In the genomic region with DNA sequence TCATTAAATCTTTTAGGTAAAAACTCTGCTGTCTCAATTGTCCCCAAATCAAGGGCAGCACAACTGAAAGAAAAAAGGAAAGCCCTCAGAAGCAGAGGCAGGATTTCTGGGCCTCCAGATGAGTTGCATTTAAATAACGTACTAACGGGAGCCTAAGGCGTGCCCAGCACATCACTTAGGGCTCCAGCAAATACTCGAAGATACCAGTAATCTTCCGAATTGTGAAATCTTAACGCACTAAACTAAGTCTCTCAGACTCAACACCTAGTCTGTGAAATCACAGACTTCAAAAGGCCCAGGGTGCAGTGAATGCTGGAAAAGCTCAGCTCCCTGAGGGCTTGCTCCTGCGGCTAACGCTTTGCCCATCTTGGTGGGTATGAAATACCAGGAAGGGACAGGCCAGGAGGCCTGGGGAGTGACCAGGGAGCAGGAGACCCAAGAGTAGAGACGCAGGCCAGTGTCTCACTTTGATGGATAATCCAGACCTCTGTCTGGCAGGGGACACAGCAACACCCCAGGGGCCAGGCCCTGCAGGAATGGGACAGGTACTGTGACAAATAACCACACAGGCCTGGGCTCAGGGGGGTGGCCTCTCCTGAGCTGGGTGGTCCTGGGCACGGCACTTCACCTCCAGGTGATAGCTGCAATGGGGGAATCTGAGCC, we compare ENCODE assay signal across 17 cellular contexts. TPM values are rescaled to one million over a fixed set of nuclear protein-coding genes. Genes with fewer than 3 reads are reported as not detected.
DNase-seq lines count a peak whose midpoint lies in the region; ATAC-seq and TF ChIP-seq lines count a peak whose summit lies in the region.
"Had no signal": no experiment of that assay in that cellular context is flagged by ENCODE, and none has a peak within 500 bp of the region (broad histone marks: within the 10 kb centered on the region; RNA-seq: fewer than 3 reads in every experiment).

No MANE protein-coding gene starts in this region.

- H3K36me3 ChIP-seq in lower lobe of right lung, result peaks cover 27% of the 10 kb centered on the region
- H3K36me3 ChIP-seq in thyroid gland, result peaks cover 9 to 17% of the 10 kb centered on the region in 2 donors
- H3K36me3 ChIP-seq: ovary had no signal

- H3K4me1 ChIP-seq in lower lobe of right lung (peaks cover 53% of the 10 kb centered on the region), thyroid gland (peaks cover 86 to 92% of the 10 kb centered on the region in 2 donors)
- H3K4me1 ChIP-seq: foreskin keratinocyte had no signal

- 86 to 88% methylated on average over 10 of the region's 10 CpGs for WGBS in thyroid gland, 2 donors

- no peaks in the 10 kb centered on the region for H3K27me3 Mint-ChIP-seq in dendritic cell treated with granulocyte-macrophage colony-stimulating factor and Interleukin-4, amounts not matched to agents 40 ng/mL and 50 ng/mL, for 4 days
- H3K27me3 Mint-ChIP-seq: activated CD4-positive, alpha-beta memory T cell treated with anti-CD3 and anti-CD28 coated beads, Interleukin-2, amount 10 ng/mL, durations not matched to agents 7 days and 5 days had no signal

- H3K36me3 Mint-ChIP-seq in dendritic cell treated with granulocyte-macrophage colony-stimulating factor and Interleukin-4, amounts not matched to agents 40 ng/mL and 50 ng/mL, for 4 days (ENCODE audit: low read depth), result peaks cover 62% of the 10 kb centered on the region

- ATAC-seq in lower lobe of right lung (no peak), GM19455 (IDR thresholded peaks at IDR 0.05; ENCODE audit: unreplicated experiment) (no peak), GM19452 (IDR thresholded peaks at IDR 0.05; ENCODE audit: unreplicated experiment) (no peak)
- ATAC-seq: CD8-positive, alpha-beta T cell; foreskin keratinocyte; GM12878 had no signal

- TF ChIP-seq POLR2A in thyroid gland (IDR thresholded peaks at IDR 0.05), result no peak

- H3K27ac ChIP-seq in lower lobe of right lung, result no peak overlapping the region
- peak overlapping the region; percentile 63 to 89 (median 72) for H3K27ac ChIP-seq in thyroid gland
- H3K27ac ChIP-seq: foreskin keratinocyte had no signal

- DNase-seq in NCI-H1092 treated with DMSO at 0.1 percent for 48 hours (lab: John Stamatoyannopoulos, UW) (peak; percentile 52), NCI-H1092 (lab: John Stamatoyannopoulos, UW) (no peak), lower lobe of right lung (peak; percentile 38), thyroid gland (peak in 1 of 2 donors; percentile 2)
- DNase-seq in stimulated activated CD4-positive, alpha-beta T cell treated with anti-CD3 and anti-CD28 coated beads, Interleukin-2, amount 100 ng/mL, for 24 hours, result no peak
- DNase-seq: 8988T; activated CD4-positive, alpha-beta memory T cell treated with anti-CD3 and anti-CD28 coated beads, Interleukin-2, amount 10 ng/mL, durations not matched to agents 7 days and 5 days; CD8-positive, alpha-beta T cell; foreskin keratinocyte had no signal

- H3K27me3 ChIP-seq in lower lobe of right lung (ENCODE audit: low read depth) (no peaks in the 10 kb centered on the region), thyroid gland (no peaks in the 10 kb centered on the region)
- H3K27me3 ChIP-seq: foreskin keratinocyte, ovary had no signal

- intact Hi-C loops in dendritic cell treated with granulocyte-macrophage colony-stimulating factor and Interleukin-4, amounts not matched to agents 40 ng/mL and 50 ng/mL, for 4 days (cut with micrococcal nuclease), result no loop called here
- intact Hi-C loops in lower lobe of right lung (cut with DNase I) (no loop called here), thyroid gland (cut with DNase I) (no loop called here)

- no peak overlapping the region for H3K4me3 ChIP-seq in lower lobe of right lung
- no peak overlapping the region for H3K4me3 ChIP-seq in thyroid gland (replicated peaks in 1 of 3)
- H3K4me3 ChIP-seq: GM12878, ovary, thoracic aorta had no signal

- TF ChIP-seq CTCF in lower lobe of right lung (IDR thresholded peaks at IDR 0.05) (no peak), thyroid gland (IDR thresholded peaks at IDR 0.05) (no peak)

- H3K9me3 ChIP-seq in lower lobe of right lung, result no peaks in the 10 kb centered on the region
- H3K9me3 ChIP-seq in thyroid gland, result no peaks in the 10 kb centered on the region
- H3K9me3 ChIP-seq: ovary, thoracic aorta had no signal

- H3K27ac Mint-ChIP-seq in dendritic cell treated with granulocyte-macrophage colony-stimulating factor and Interleukin-4, amounts not matched to agents 40 ng/mL and 50 ng/mL, for 4 days, result peak overlapping the region; percentile 22
- H3K27ac Mint-ChIP-seq: activated CD4-positive, alpha-beta memory T cell treated with anti-CD3 and anti-CD28 coated beads, Interleukin-2, amount 10 ng/mL, durations not matched to agents 7 days and 5 days; CD8-positive, alpha-beta T cell had no signal

- H3K4me1 Mint-ChIP-seq in dendritic cell treated with granulocyte-macrophage colony-stimulating factor and Interleukin-4, amounts not matched to agents 40 ng/mL and 50 ng/mL, for 4 days (ENCODE audit: low read depth), result peaks cover 53% of the 10 kb centered on the region

- no peak overlapping the region for H3K4me3 Mint-ChIP-seq in dendritic cell treated with granulocyte-macrophage colony-stimulating factor and Interleukin-4, amounts not matched to agents 40 ng/mL and 50 ng/mL, for 4 days
- H3K4me3 Mint-ChIP-seq: activated CD4-positive, alpha-beta memory T cell treated with anti-CD3 and anti-CD28 coated beads, Interleukin-2, amount 10 ng/mL, durations not matched to agents 7 days and 5 days; CD8-positive, alpha-beta T cell had no signal

- no peaks in the 10 kb centered on the region for H3K9me3 Mint-ChIP-seq in dendritic cell treated with granulocyte-macrophage colony-stimulating factor and Interleukin-4, amounts not matched to agents 40 ng/mL and 50 ng/mL, for 4 days
- H3K9me3 Mint-ChIP-seq: activated CD4-positive, alpha-beta memory T cell treated with anti-CD3 and anti-CD28 coated beads, Interleukin-2, amount 10 ng/mL, durations not matched to agents 7 days and 5 days; CD8-positive, alpha-beta T cell had no signal

RNA-seq across cellular contexts. Expression of gene RRBP1, which starts 36.4 kb away (rescaled TPM):
- 138 TPM for total RNA-seq in lower lobe of right lung
- total RNA-seq in thyroid gland, result 100 to 1,000 TPM; 149 to 287 (median 221) TPM

RNA-seq across cellular contexts. Expression of gene BANF2, which starts 54.1 kb away (rescaled TPM):
- total RNA-seq in lower lobe of right lung (not detected), thyroid gland (10 to 100 TPM in 1 of 4 donors, not detected in 3; 15.2 TPM)
- total RNA-seq: activated CD4-positive, alpha-beta memory T cell treated with anti-CD3 and anti-CD28 coated beads, Interleukin-2, amount 10 ng/mL, durations not matched to agents 7 days and 5 days; CD8-positive, alpha-beta T cell; foreskin keratinocyte; GM12878; mononuclear cell; ovary; SK-MEL-5; thoracic aorta had no signal

Comparison
In these comparisons a context has a peak if more than half of its experiments do, and no peak if none do; other contexts are left out.
1. DNase-seq: peak in NCI-H1092 treated with DMSO at 0.1 percent for 48 hours (single experiment) and lower lobe of right lung (single experiment); none in NCI-H1092 (single experiment) and stimulated activated CD4-positive, alpha-beta T cell treated with anti-CD3 and anti-CD28 coated beads, Interleukin-2, amount 100 ng/mL, for 24 hours (0 of 2).